In genomic region chr1:245605480-245606156, GRCh38 we compare ENCODE assay signal across 12 cellular contexts.
DNase-seq lines count a peak whose midpoint lies in the region; ATAC-seq and TF ChIP-seq lines count a peak whose summit lies in the region.
"Had no signal": no experiment of that assay in that cellular context is flagged by ENCODE, and none has a peak within 500 bp of the region (broad histone marks: within the 10 kb centered on the region; RNA-seq: fewer than 3 reads in every experiment).

No MANE protein-coding gene starts in this region.

- H3K4me2 ChIP-seq in MM.1S (ENCODE audit: low read depth, low read length) = no peak overlapping the region
- no peak overlapping the region for H3K4me2 ChIP-seq in neural progenitor cell

- peaks cover 14% of the 10 kb centered on the region for H3K4me1 Mint-ChIP-seq in neural progenitor cell

- H3K27me3 ChIP-seq in heart left ventricle (peaks cover 0 to 8% (median 0%) of the 10 kb centered on the region in 9 donors), aorta (ENCODE audit: control insufficient read depth in 1 of 2, insufficient read depth in 2 of 2, low read length in 1 of 2) (no peaks in the 10 kb centered on the region), MM.1S (replicated peaks; ENCODE audit: insufficient read depth, low read length) (no peaks in the 10 kb centered on the region), neural progenitor cell (no peaks in the 10 kb centered on the region)

- H3F3A ChIP-seq in MM.1S (ENCODE audit: insufficient read depth, low read length) (no peaks in the 10 kb centered on the region), neural progenitor cell (ENCODE audit: low read depth) (no peaks in the 10 kb centered on the region)

- TF ChIP-seq POLR2A in heart left ventricle (IDR thresholded peaks at IDR 0.05) = no peak

- no peak overlapping the region for H3K27ac ChIP-seq in heart left ventricle
- no peak overlapping the region for H3K27ac ChIP-seq in aorta (ENCODE audit: low read depth in 1 of 2, low read length in 2 of 2)
- no peak overlapping the region for H3K27ac ChIP-seq in MM.1S (ENCODE audit: low read length)
- no peak overlapping the region for H3K27ac ChIP-seq in neural progenitor cell

- H4K20me1 ChIP-seq in MM.1S (ENCODE audit: insufficient read depth, low read length) (no peaks in the 10 kb centered on the region), neural progenitor cell (ENCODE audit: low read depth) (no peaks in the 10 kb centered on the region)

- H3K9me3 Mint-ChIP-seq in neural progenitor cell = no peaks in the 10 kb centered on the region
- H3K9me3 Mint-ChIP-seq: naive B cell; stimulated activated naive CD8-positive, alpha-beta T cell treated with anti-CD3 and anti-CD28 coated beads, Interleukin-15, Interleukin-2, amounts not matched to agents 100 ng/mL and 50 ng/mL, for 24 hours had no signal

- H2AFZ ChIP-seq in MM.1S (ENCODE audit: low read length) = no peak overlapping the region
- no peak overlapping the region for H2AFZ ChIP-seq in neural progenitor cell (replicated peaks)

- intact Hi-C loops in Right ventricle myocardium superior (cut with DNase I) = no loop called here
- intact Hi-C loops in cardiac septum (cut with DNase I) = no loop called here
- intact Hi-C loops in heart left ventricle (cut with DNase I) = no loop called here
- intact Hi-C loops in aorta (cut with DNase I) = no loop called here

- H3K4me3 ChIP-seq in heart left ventricle (no peak overlapping the region), aorta (ENCODE audit: low read length in 2 of 2) (no peak overlapping the region), MM.1S (ENCODE audit: low read length) (no peak overlapping the region), neural progenitor cell (no peak overlapping the region)

- no peaks in the 10 kb centered on the region for H3K9me3 ChIP-seq in heart left ventricle
- peaks cover 2% of the 10 kb centered on the region for H3K9me3 ChIP-seq in aorta (ENCODE audit: control insufficient read depth, low read length)
- H3K9me3 ChIP-seq in MM.1S (replicated peaks; ENCODE audit: insufficient read depth, low read length) = no peaks in the 10 kb centered on the region
- H3K9me3 ChIP-seq in neural progenitor cell (ENCODE audit: low read depth) = no peaks in the 10 kb centered on the region

- DNase-seq in Right ventricle myocardium superior (no peak), cardiac septum (ENCODE audit: low spot score) (no peak), amniotic stem cell (lab: John Stamatoyannopoulos, UW) (peak; percentile 13), heart left ventricle (peak in 2 of 5 donors; percentile 43 to 56), aorta (no peak), MM.1S (no peak), neural progenitor cell (ENCODE audit: low spot score) (no peak)
- DNase-seq: naive B cell, NCI-H1694, OCI-M1 had no signal

- H3K9me2 ChIP-seq in MM.1S (replicated peaks; ENCODE audit: insufficient read depth, low read length) = no peaks in the 10 kb centered on the region

- peaks cover 0 to 12% (median 4%) of the 10 kb centered on the region in 12 donors for H3K4me1 ChIP-seq in heart left ventricle
- no peaks in the 10 kb centered on the region for H3K4me1 ChIP-seq in aorta (ENCODE audit: control insufficient read depth in 1 of 2, insufficient read depth in 2 of 2, low read length in 2 of 2)
- no peaks in the 10 kb centered on the region for H3K4me1 ChIP-seq in MM.1S (ENCODE audit: low read length)
- H3K4me1 ChIP-seq in neural progenitor cell = no peaks in the 10 kb centered on the region

- ATAC-seq in Right ventricle myocardium superior (ENCODE audit: poor library complexity) (peak; percentile 65), heart left ventricle (peak in 3 of 4 donors; percentile 33 to 57 (median 41)), aorta (ENCODE audit: low FRiP score) (peak; percentile 16), GM19463 (IDR thresholded peaks at IDR 0.05; ENCODE audit: unreplicated experiment) (no peak)

- peaks cover 2% of the 10 kb centered on the region for H3K27me3 Mint-ChIP-seq in neural progenitor cell (ENCODE audit: insufficient read depth, low read depth)

- H3K36me3 ChIP-seq in heart left ventricle = no peaks in the 10 kb centered on the region
- no peaks in the 10 kb centered on the region for H3K36me3 ChIP-seq in aorta (ENCODE audit: control insufficient read depth in 1 of 2, insufficient read depth in 2 of 2, low read length in 1 of 2)
- H3K36me3 ChIP-seq in MM.1S (replicated peaks; ENCODE audit: insufficient read depth, low read length) = no peaks in the 10 kb centered on the region
- H3K36me3 ChIP-seq in neural progenitor cell = no peaks in the 10 kb centered on the region

- no peak for TF ChIP-seq CTCF in heart left ventricle (IDR thresholded peaks at IDR 0.05)
- no peak for TF ChIP-seq CTCF in MM.1S (IDR thresholded peaks at IDR 0.05; ENCODE audit: low read length)
- TF ChIP-seq CTCF in neural progenitor cell (IDR thresholded peaks at IDR 0.05) = no peak

- no peaks in the 10 kb centered on the region for H3K79me2 ChIP-seq in MM.1S (ENCODE audit: low read length)
- no peaks in the 10 kb centered on the region for H3K79me2 ChIP-seq in neural progenitor cell (ENCODE audit: low read depth)

- no peak overlapping the region for H3K27ac Mint-ChIP-seq in neural progenitor cell
- H3K27ac Mint-ChIP-seq: naive B cell; stimulated activated naive CD8-positive, alpha-beta T cell treated with anti-CD3 and anti-CD28 coated beads, Interleukin-15, Interleukin-2, amounts not matched to agents 100 ng/mL and 50 ng/mL, for 24 hours had no signal

- 42 to 78% (median 51%) methylated on average over 9 to 14 of the region's 14 CpGs for WGBS in heart left ventricle, 4 donors
- WGBS in aorta, 2 donors = 11 to 16% methylated on average over 14 of the region's 14 CpGs

- H3K4me3 Mint-ChIP-seq in neural progenitor cell = no peak overlapping the region
- H3K4me3 Mint-ChIP-seq: naive B cell; stimulated activated naive CD8-positive, alpha-beta T cell treated with anti-CD3 and anti-CD28 coated beads, Interleukin-15, Interleukin-2, amounts not matched to agents 100 ng/mL and 50 ng/mL, for 24 hours had no signal

- peaks cover 5% of the 10 kb centered on the region for H3K36me3 Mint-ChIP-seq in neural progenitor cell
- H3K36me3 Mint-ChIP-seq: naive B cell had no signal

- H3K9ac ChIP-seq in MM.1S (ENCODE audit: low read length) (no peak overlapping the region), neural progenitor cell (no peak overlapping the region)
